Comparison of ENCODE assay signal across 1 cellular context in the genomic region with DNA sequence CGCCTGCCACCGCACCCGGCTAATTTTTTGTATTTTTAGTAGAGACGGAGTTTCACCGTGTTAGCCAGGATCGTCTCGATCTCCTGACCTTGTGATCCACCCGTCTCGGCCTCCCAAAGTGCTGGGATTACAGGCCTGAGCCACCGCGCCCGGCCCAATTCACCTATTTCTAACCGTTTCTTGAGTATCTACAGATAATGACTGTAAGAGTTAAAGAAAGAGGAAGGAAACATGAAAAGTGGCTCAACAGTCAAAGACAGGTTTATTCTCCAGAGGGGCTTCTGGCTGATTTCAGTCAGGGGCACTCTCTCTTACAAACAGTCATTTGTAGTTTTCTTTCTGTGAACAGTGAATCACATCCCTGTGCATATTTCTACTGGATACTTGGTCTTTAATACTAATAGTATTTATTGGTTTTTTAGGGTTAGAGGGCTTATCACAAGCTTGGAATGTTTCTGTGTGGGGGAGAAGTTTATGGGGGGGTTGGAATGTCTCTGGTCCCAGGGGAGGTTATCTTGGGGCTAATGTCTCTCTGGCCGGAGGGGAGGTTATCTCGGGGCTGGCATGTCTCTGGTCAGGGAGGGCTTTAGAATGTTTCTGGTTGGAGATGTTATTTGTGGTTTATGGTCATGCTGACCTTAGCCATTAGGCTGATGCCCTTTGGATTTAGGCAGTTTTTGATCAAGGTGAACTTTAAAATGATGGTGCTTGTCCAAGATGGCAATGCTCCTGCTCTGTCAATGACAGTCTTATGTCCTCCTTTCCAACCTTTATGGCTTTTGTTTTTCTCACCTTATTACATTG.
TF ChIP-seq lines count a peak whose summit lies in the region.

No MANE protein-coding gene starts in this region.

TF ChIP-seq in endothelial cell of umbilical vein, 7 proteins besides CTCF, POLR2A, EP300 and RAD21:
- peak; percentile 61 for TF ChIP-seq POLR2AphosphoS5 (IDR thresholded peaks at IDR 0.05; ENCODE audit: insufficient read depth, low read depth, low read length)
- TF ChIP-seq GATA2 (IDR thresholded peaks at IDR 0.05; ENCODE audit: insufficient read depth, insufficient read length, low read depth, low read length), result peak; percentile 92
- TF ChIP-seq FOS (IDR thresholded peaks at IDR 0.05; ENCODE audit: borderline replicate concordance, insufficient read depth, low read length), result peak; percentile 35
